Comparison of ENCODE assay signal across 1 cellular context in genomic region chr4:38832624-38833528, GRCh38.
TF ChIP-seq lines count a peak whose summit lies in the region.

No MANE protein-coding gene starts in this region.

TF ChIP-seq in WTC11, 78 proteins besides CTCF, POLR2A, EP300 and RAD21 (continued from another document):
- TF ChIP-seq MLX (CRISPR knock-in tag; IDR thresholded peaks at IDR 0.05) (no peak), FOXK1 (CRISPR knock-in tag; IDR thresholded peaks at IDR 0.05) (no peak)
